In the genomic region with DNA sequence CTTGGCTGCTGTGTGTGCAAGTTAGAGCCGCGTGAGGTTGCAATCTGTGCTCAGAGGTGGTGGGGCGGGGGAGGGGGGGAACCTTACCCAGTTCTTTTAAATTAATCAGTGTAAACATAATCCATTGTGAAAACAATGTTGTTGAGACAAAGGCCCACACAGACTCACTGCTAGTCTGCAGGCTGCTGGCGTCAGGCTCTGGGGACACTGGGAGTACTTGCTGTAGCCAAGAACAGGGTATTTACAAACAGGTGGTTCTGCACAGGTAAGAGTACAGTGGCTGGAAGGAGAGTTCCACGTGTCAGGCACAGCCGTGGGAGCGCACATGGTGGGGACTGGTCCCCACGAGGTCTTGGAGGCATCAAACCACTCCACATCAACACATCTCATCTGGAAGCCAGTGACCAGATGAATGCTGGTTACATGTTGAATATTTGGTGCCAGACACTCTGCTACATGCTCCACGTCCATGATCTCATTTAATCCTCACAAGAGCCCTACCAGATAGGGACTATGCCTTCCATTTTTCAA, we compare ENCODE assay signal across 21 cellular contexts. TPM values are rescaled to one million over a fixed set of nuclear protein-coding genes. Genes with fewer than 3 reads are reported as not detected.
"Had no signal": no experiment of that assay in that cellular context is flagged by ENCODE, and none has a peak within 500 bp of the region (broad histone marks: within the 10 kb centered on the region; RNA-seq: fewer than 3 reads in every experiment).

No MANE protein-coding gene starts in this region.

- H3K4me1 ChIP-seq: breast epithelium, vagina had no signal

- H3K36me3 ChIP-seq: adrenal gland, breast epithelium, left ventricle myocardium inferior, spleen, thoracic aorta, vagina had no signal

- H3K27ac ChIP-seq: adrenal gland, breast epithelium, left ventricle myocardium inferior, spleen, thoracic aorta, vagina had no signal

- H3K4me3 ChIP-seq: adrenal gland, breast epithelium, left ventricle myocardium inferior, spleen, thoracic aorta, vagina had no signal

- H3K9me3 ChIP-seq: adrenal gland, breast epithelium, left ventricle myocardium inferior, thoracic aorta, vagina had no signal

- DNase-seq: activated CD8-positive, alpha-beta memory T cell treated with anti-CD3 and anti-CD28 coated beads for 24 hours; activated CD8-positive, alpha-beta memory T cell treated with anti-CD3 and anti-CD28 coated beads, Interleukin-2, amount 50 U/mL, for 4 hours; activated naive CD4-positive, alpha-beta T cell; activated T-cell treated with anti-CD3 and anti-CD28 coated beads, Interleukin-2, amount 50 U/mL, for 24 hours; adrenal gland; effector memory CD8-positive, alpha-beta T cell; foreskin melanocyte; hypothalamus; left ventricle myocardium inferior; natural killer cell; retina; spleen; stimulated activated CD4-positive, alpha-beta T cell treated with anti-CD3 and anti-CD28 coated beads, Interleukin-4, amount 100 ng/mL, for 1 hour; stimulated activated naive CD4-positive, alpha-beta T cell treated with Interleukin-2 at 50 U/mL for 16 hours had no signal

- H3K27me3 ChIP-seq: adrenal gland, breast epithelium, spleen, vagina had no signal

- FAIRE-seq: astrocyte, colon, endothelial cell of umbilical vein had no signal

RNA-seq across cellular contexts. Expression of gene SCUBE1, which starts 27.4 kb away (rescaled TPM):
- total RNA-seq: activated T-helper 17 cell treated with anti-CD3 and anti-CD28 coated beads, Interleukin-2, amount 50 U/mL, for 72 hours; endothelial cell of umbilical vein had no signal
